In genomic region chr1:224113545-224113917, GRCh38 we compare ENCODE assay signal across 8 cellular contexts. TPM values are rescaled to one million over a fixed set of nuclear protein-coding genes. Genes with fewer than 3 reads are reported as not detected.
DNase-seq lines count a peak whose midpoint lies in the region; ATAC-seq and TF ChIP-seq lines count a peak whose summit lies in the region.

No MANE protein-coding gene starts in this region.

- no peak for TF ChIP-seq CTCF in C4-2B (conservative IDR thresholded peaks at IDR 0.05)
- no peak for TF ChIP-seq CTCF in HFFc6 (IDR thresholded peaks at IDR 0.05)
- no peak for TF ChIP-seq CTCF in astrocyte of the cerebellum (IDR thresholded peaks at IDR 0.05; ENCODE audit: low read depth, low read length, missing control alignments)
- no peak for TF ChIP-seq CTCF in mucosa of descending colon (IDR thresholded peaks at IDR 0.05)

- H3K4me1 ChIP-seq in muscle layer of colon (ENCODE audit: insufficient read depth, low read length) (peaks cover 24% of the 10 kb centered on the region), mucosa of descending colon (ENCODE audit: low read depth) (peaks cover 19% of the 10 kb centered on the region)

- peak overlapping the region; percentile 99 for H3K4me3 ChIP-seq in astrocyte of the cerebellum (ENCODE audit: low read depth, low read length)
- H3K4me3 ChIP-seq in muscle layer of colon (ENCODE audit: low read depth in 1 of 2, low read length in 2 of 2): peak overlapping the region; percentile 81 to 90
- no peak overlapping the region for H3K4me3 ChIP-seq in mucosa of descending colon

- in situ Hi-C loops in astrocyte of the cerebellum (cut with HindIII; ENCODE audit: low sequenced_read_pairs): no loop called here

- no peaks in the 10 kb centered on the region for H3K36me3 Mint-ChIP-seq in HFFc6 (ENCODE audit: low read depth)

- no peaks in the 10 kb centered on the region for H3K27me3 ChIP-seq in muscle layer of colon (ENCODE audit: control insufficient read depth in 1 of 2, insufficient read depth in 2 of 2, low read length in 2 of 2)

- no peak for ATAC-seq in mucosa of descending colon

- H3K9me3 ChIP-seq in muscle layer of colon (ENCODE audit: low read length) (no peaks in the 10 kb centered on the region), mucosa of descending colon (no peaks in the 10 kb centered on the region)

- no peaks in the 10 kb centered on the region for H3K27me3 Mint-ChIP-seq in HFFc6 (ENCODE audit: insufficient read depth)

- DNase-seq in HFFc6 (no peak), astrocyte of the cerebellum (ENCODE audit: low read depth) (no peak), MV-4-11 (lab: John Stamatoyannopoulos, UW) (no peak), NCI-H446 (lab: John Stamatoyannopoulos, UW) (no peak), NCI-H2196 (lab: John Stamatoyannopoulos, UW; ENCODE audit: unreplicated experiment) (no peak), mucosa of descending colon (no peak)

- peaks cover 28% of the 10 kb centered on the region for H3K4me1 Mint-ChIP-seq in HFFc6 (ENCODE audit: low read depth)

- H3K9me3 Mint-ChIP-seq in HFFc6: no peaks in the 10 kb centered on the region

- peak overlapping the region; percentile 90 for H3K4me3 Mint-ChIP-seq in HFFc6

- intact Hi-C loops in mucosa of descending colon (cut with DNase I, micrococcal nuclease): no loop called here

- H3K9ac ChIP-seq in muscle layer of colon (ENCODE audit: low read length): peak overlapping the region; percentile 32

- peak overlapping the region; percentile 98 for H3K27ac ChIP-seq in C4-2B
- H3K27ac ChIP-seq in muscle layer of colon (ENCODE audit: low read depth, low read length): peak overlapping the region; percentile 88

- H3K36me3 ChIP-seq in muscle layer of colon (ENCODE audit: insufficient read depth, low read length) (no peaks in the 10 kb centered on the region), mucosa of descending colon (ENCODE audit: low read depth) (no peaks in the 10 kb centered on the region)

- peak overlapping the region; percentile 85 for H3K27ac Mint-ChIP-seq in HFFc6

RNA-seq across cellular contexts. Expression of gene FBXO28, which starts 0.4 kb away (rescaled TPM):
- total RNA-seq in HFFc6 (2021; fragmentation: NEBNext Ultra II Directional; extraction: Animal tissue kit (Norgen Biotek cat#: 25700)): 10 to 100 TPM; 34.3 to 41.8 (median 39.2) TPM
- 10 to 100 TPM; 31.5 to 35.0 (median 31.6) TPM for total RNA-seq in mucosa of descending colon
